1 cellular context compared by ENCODE assay signal in genomic region chr3:32952369-32953067, GRCh38.
TF ChIP-seq lines count a peak whose summit lies in the region.

No MANE protein-coding gene starts in this region.

TF ChIP-seq in GM12878, 131 proteins besides CTCF, POLR2A, EP300 and RAD21 (continued from another document):
- no peak for TF ChIP-seq CEBPZ (IDR thresholded peaks at IDR 0.05; ENCODE audit: low read depth, low read length)
- no peak for TF ChIP-seq TBL1XR1 (IDR thresholded peaks at IDR 0.05; ENCODE audit: low read depth, low read length)
- TF ChIP-seq SRF (IDR thresholded peaks at IDR 0.05; ENCODE audit: low read depth in 2 of 2, low read length in 2 of 2): no peak
- TF ChIP-seq EZH2 (IDR thresholded peaks at IDR 0.05; ENCODE audit: borderline replicate concordance, control insufficient read depth, low read depth, low read length): no peak
